In the genomic region with DNA sequence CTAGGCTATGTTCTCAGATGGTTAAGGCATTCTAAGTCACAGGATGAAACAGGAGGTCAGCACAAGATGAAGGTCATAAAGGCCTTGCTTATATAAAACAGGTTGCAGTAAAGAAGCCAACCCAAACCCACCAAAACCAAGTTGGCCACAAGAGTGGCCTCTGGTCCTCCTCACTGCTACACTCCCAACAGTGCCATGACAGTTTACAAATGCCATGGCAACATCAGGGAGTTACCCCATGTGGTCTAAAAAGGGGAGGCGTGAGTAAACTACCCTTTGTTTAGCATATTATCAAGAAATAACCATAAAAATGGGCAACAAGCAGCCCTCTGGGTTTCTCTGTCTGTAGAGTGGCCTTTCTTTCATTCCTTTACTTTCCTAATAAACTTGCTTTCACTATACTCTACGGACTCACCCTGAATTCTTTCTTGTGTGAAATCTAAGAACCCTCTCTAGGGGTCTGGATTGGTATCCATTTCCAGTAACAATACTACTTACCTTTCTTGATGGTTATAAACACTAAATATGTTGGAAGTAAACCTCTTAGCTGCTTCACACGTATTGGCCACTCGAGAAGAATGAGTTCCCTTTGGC, we compare ENCODE assay signal across 1 cellular context.
TF ChIP-seq lines count a peak whose summit lies in the region.

No MANE protein-coding gene starts in this region.

TF ChIP-seq in H1, 55 proteins besides CTCF, POLR2A, EP300 and RAD21 (continued from another document):
- TF ChIP-seq EGR1 (IDR thresholded peaks at IDR 0.05; ENCODE audit: borderline replicate concordance, low read depth, low read length), result no peak
